11 cellular contexts compared by ENCODE assay signal in genomic region chr5:141933151-141933550, GRCh38. TPM values are rescaled to one million over a fixed set of nuclear protein-coding genes. Genes with fewer than 3 reads are reported as not detected.
"Had no signal": no experiment of that assay in that cellular context is flagged by ENCODE, and none has a peak within 500 bp of the region (broad histone marks: within the 10 kb centered on the region; RNA-seq: fewer than 3 reads in every experiment).

No MANE protein-coding gene starts in this region.

- H3K27ac Mint-ChIP-seq: HFFc6 had no signal

- DNase-seq: GM23248, GOT3, H7, HFFc6, IMR-90, KG1 had no signal

- H3K4me3 ChIP-seq: GM23248, HAP-1, K562 had no signal

- H3K4me1 ChIP-seq: HAP-1 had no signal

- ATAC-seq: HCT116, K562 had no signal

- H3K9me3 ChIP-seq: HAP-1 had no signal

- H3K9me3 Mint-ChIP-seq: HFFc6 had no signal

- H3K27ac ChIP-seq: GM23248 had no signal

- H3K4me3 Mint-ChIP-seq: HFFc6 had no signal

RNA-seq across cellular contexts. Expression of gene PCDH12, which starts 24.9 kb away (rescaled TPM):
- total RNA-seq: GM23248, H4, HT-29 had no signal
